ENCODE assay signal across 17 cellular contexts in genomic region chr12:97756741-97757140, GRCh38.
DNase-seq lines count a peak whose midpoint lies in the region; ATAC-seq and TF ChIP-seq lines count a peak whose summit lies in the region.
"Had no signal": no experiment of that assay in that cellular context is flagged by ENCODE, and none has a peak within 500 bp of the region (broad histone marks: within the 10 kb centered on the region; RNA-seq: fewer than 3 reads in every experiment).

No MANE protein-coding gene starts in this region.

- 81 to 89% methylated on average over 2 of the region's 2 CpGs for WGBS in gastroesophageal sphincter (ENCODE audit: low coverage in 1 of 2), 2 donors
- 75% methylated on average over 1 of the region's 2 CpGs for WGBS in mesenchymal stem cell

- no peak overlapping the region for H4K8ac ChIP-seq in mesenchymal stem cell (ENCODE audit: low read length)

- H3K4me3 ChIP-seq in MM.1S (ENCODE audit: low read length) (peak overlapping the region; percentile 24; the same call in 1 of the 2 replicates), gastroesophageal sphincter (no peak overlapping the region), mesenchymal stem cell (ENCODE audit: insufficient read depth in 1 of 2, low read depth in 1 of 2, low read length in 2 of 2) (no peak overlapping the region), thoracic aorta (no peak overlapping the region)

- no peaks in the 10 kb centered on the region for H3K9me3 ChIP-seq in MM.1S (replicated peaks; ENCODE audit: insufficient read depth, low read length)
- no peaks in the 10 kb centered on the region for H3K9me3 ChIP-seq in gastroesophageal sphincter
- no peaks in the 10 kb centered on the region for H3K9me3 ChIP-seq in mesenchymal stem cell (ENCODE audit: control insufficient read depth, low read length)
- no peaks in the 10 kb centered on the region for H3K9me3 ChIP-seq in thoracic aorta

- H3K79me1 ChIP-seq in mesenchymal stem cell (replicated peaks; ENCODE audit: low read length, poor library complexity, severe bottlenecking) = no peaks in the 10 kb centered on the region

- H3K9me2 ChIP-seq in MM.1S (replicated peaks; ENCODE audit: insufficient read depth, low read length) = no peaks in the 10 kb centered on the region

- H3K4ac ChIP-seq in mesenchymal stem cell (ENCODE audit: low read depth in 1 of 2, low read length in 2 of 2) = no peak overlapping the region

- no peak overlapping the region for H2BK120ac ChIP-seq in mesenchymal stem cell (ENCODE audit: low read depth, low read length)

- peaks cover 36% of the 10 kb centered on the region for H3F3A ChIP-seq in MM.1S (ENCODE audit: insufficient read depth, low read length)

- H3K14ac ChIP-seq in mesenchymal stem cell (ENCODE audit: low read length in 2 of 2) = no peak overlapping the region

- TF ChIP-seq EP300 in gastroesophageal sphincter (IDR thresholded peaks at IDR 0.05) = no peak

- DNase-seq in MM.1S (no peak), mesenchymal stem cell (no peak), thoracic aorta (ENCODE audit: low spot score) (no peak), GM03348 (ENCODE audit: low spot score) (no peak), AG20443 (ENCODE audit: low spot score) (no peak)
- DNase-seq in activated naive CD4-positive, alpha-beta T cell treated with anti-CD3 and anti-CD28 coated beads, Interleukin-2, amount 50 U/mL, for 16 hours = no peak
- DNase-seq: CD4-positive, alpha-beta memory T cell; GDM1; GOT3; KBM-7; NCI-H1105 treated with DMSO at 0.1 percent for 48 hours; NCI-H2029; NCI-H2171 treated with DMSO at 0.1 percent for 48 hours; NCI-H510A; NCI-H82 had no signal

- peak overlapping the region; percentile 40 for H3K9ac ChIP-seq in MM.1S (ENCODE audit: low read length)
- H3K9ac ChIP-seq in mesenchymal stem cell (ENCODE audit: low read length) = peak overlapping the region; percentile 80

- H3K4me2 ChIP-seq in MM.1S (ENCODE audit: low read depth, low read length) = peak overlapping the region; percentile 58
- no peak overlapping the region for H3K4me2 ChIP-seq in mesenchymal stem cell (ENCODE audit: low read length, poor library complexity, severe bottlenecking)

- no peak overlapping the region for H2BK12ac ChIP-seq in mesenchymal stem cell (ENCODE audit: low read length in 2 of 2)

- H3K79me2 ChIP-seq in MM.1S (ENCODE audit: low read length) = no peaks in the 10 kb centered on the region

- TF ChIP-seq CTCF in MM.1S (IDR thresholded peaks at IDR 0.05; ENCODE audit: low read length) (no peak), gastroesophageal sphincter (IDR thresholded peaks at IDR 0.05) (no peak), thoracic aorta (IDR thresholded peaks at IDR 0.05) (no peak)

- no peak overlapping the region for H2BK5ac ChIP-seq in mesenchymal stem cell (ENCODE audit: low read depth, low read length, poor library complexity, severe bottlenecking)

- peaks cover 75% of the 10 kb centered on the region for H3K4me1 ChIP-seq in MM.1S (ENCODE audit: low read length)
- H3K4me1 ChIP-seq in gastroesophageal sphincter = peaks cover 0 to 26% (median 7%) of the 10 kb centered on the region in 3 donors
- H3K4me1 ChIP-seq in mesenchymal stem cell (ENCODE audit: control insufficient read depth, insufficient read depth, low read depth, low read length) = no peaks in the 10 kb centered on the region
- peaks cover 0 to 34% of the 10 kb centered on the region in 2 donors for H3K4me1 ChIP-seq in thoracic aorta (ENCODE audit: control insufficient read depth in 1 of 2, low read depth in 2 of 2)

- no peak overlapping the region for H3K23ac ChIP-seq in mesenchymal stem cell (ENCODE audit: low read length in 2 of 2)

- H4K20me1 ChIP-seq in MM.1S (ENCODE audit: insufficient read depth, low read length) = no peaks in the 10 kb centered on the region

- H2AFZ ChIP-seq in MM.1S (ENCODE audit: low read length) (no peak overlapping the region), mesenchymal stem cell (ENCODE audit: low read depth, low read length) (no peak overlapping the region)

- H3K27ac ChIP-seq in MM.1S (ENCODE audit: low read length) = peak overlapping the region; percentile 80
- peak overlapping the region in 3 of 4 donors; percentile 65 to 73 (median 70) for H3K27ac ChIP-seq in gastroesophageal sphincter
- H3K27ac ChIP-seq in mesenchymal stem cell (ENCODE audit: low read length, poor library complexity, severe bottlenecking) = no peak overlapping the region
- H3K27ac ChIP-seq in thoracic aorta = peak overlapping the region; percentile 59 to 62

- H3K36me3 ChIP-seq in MM.1S (replicated peaks; ENCODE audit: insufficient read depth, low read length) (no peaks in the 10 kb centered on the region), gastroesophageal sphincter (no peaks in the 10 kb centered on the region), mesenchymal stem cell (ENCODE audit: control insufficient read depth in 1 of 2, insufficient read depth in 2 of 2, low read depth in 1 of 2, low read length in 2 of 2) (no peaks in the 10 kb centered on the region), thoracic aorta (no peaks in the 10 kb centered on the region)

- ATAC-seq in gastroesophageal sphincter (no peak), thoracic aorta (ENCODE audit: insufficient number of reproducible peaks, low FRiP score, low read depth) (no peak), GM21360 (IDR thresholded peaks at IDR 0.05; ENCODE audit: unreplicated experiment) (no peak)

- no peak overlapping the region for H2BK15ac ChIP-seq in mesenchymal stem cell (ENCODE audit: low read depth, poor library complexity, severe bottlenecking)

- no peak overlapping the region for H4K91ac ChIP-seq in mesenchymal stem cell (ENCODE audit: low read length)

- H3K27me3 ChIP-seq in MM.1S (replicated peaks; ENCODE audit: insufficient read depth, low read length) (no peaks in the 10 kb centered on the region), gastroesophageal sphincter (no peaks in the 10 kb centered on the region), mesenchymal stem cell (ENCODE audit: control insufficient read depth in 1 of 2, insufficient read depth in 1 of 2, low read length in 2 of 2) (no peaks in the 10 kb centered on the region), thoracic aorta (replicated peaks; ENCODE audit: insufficient read depth) (no peaks in the 10 kb centered on the region)

- no peak overlapping the region for H3K18ac ChIP-seq in mesenchymal stem cell (ENCODE audit: low read depth in 1 of 2, low read length in 2 of 2)

- H2AK5ac ChIP-seq in mesenchymal stem cell (ENCODE audit: low read length, severe bottlenecking) = no peak overlapping the region

- no peak for TF ChIP-seq POLR2A in gastroesophageal sphincter (IDR thresholded peaks at IDR 0.05)
